In genomic region chr2:232543928-232544631, GRCh38 we compare ENCODE assay signal across 17 cellular contexts. TPM values are rescaled to one million over a fixed set of nuclear protein-coding genes. Genes with fewer than 3 reads are reported as not detected.
A peak's percentile ranks its signal among the peaks of the same experiment; 100 is the strongest.
DNase-seq lines count a peak whose midpoint lies in the region; ATAC-seq, FAIRE-seq and TF ChIP-seq lines count a peak whose summit lies in the region.
"Had no signal": no experiment of that assay in that cellular context is flagged by ENCODE, and none has a peak within 500 bp of the region (broad histone marks: within the 10 kb centered on the region; RNA-seq: fewer than 3 reads in every experiment).

No MANE protein-coding gene starts in this region.

- peaks cover 27% of the 10 kb centered on the region for H3K9me3 Mint-ChIP-seq in nephron progenitor cell
- H3K9me3 Mint-ChIP-seq in stimulated activated memory B cell treated with anti-CD40 and anti-IgM and Interleukin-4, amounts not matched to agents 10 μg/mL and 1 μg/mL and 100 μg/mL, for 72 hours = no peaks in the 10 kb centered on the region

- TF ChIP-seq CTCF in heart right ventricle (IDR thresholded peaks at IDR 0.05) (no peak), K562 (IDR thresholded peaks at IDR 0.05 in 2 of 3, conservative IDR thresholded peaks at IDR 0.05 in 1 of 3; ENCODE audit: insufficient read depth in 2 of 3, low read depth in 1 of 3, low read length in 3 of 3) (no peak), nephron progenitor cell (IDR thresholded peaks at IDR 0.05) (no peak)

- CTCF ChIA-PET in K562 (lab: Yijun Ruan, JAX; ENCODE audit: low intra/inter-chr PET ratio) = no interaction called here

- no peak overlapping the region for H2AFZ ChIP-seq in K562 (ENCODE audit: low read depth, low read length)

- in situ Hi-C loops in K562 (cut with MboI) = no loop called here

- ATAC-seq in right cardiac atrium (no peak), heart right ventricle (no peak), K562 (peak; percentile 7; the same call in 1 of the 3 replicates), GM18867 (IDR thresholded peaks at IDR 0.05; ENCODE audit: unreplicated experiment) (no peak)
- no peak for ATAC-seq in stimulated activated memory B cell treated with anti-CD40 and anti-IgM and Interleukin-4, amounts not matched to agents 10 μg/mL and 1 μg/mL and 100 μg/mL, for 72 hours
- ATAC-seq: HCT116 had no signal

- no TSS peak for BruUV-seq in K562 (replicated peaks; lab: Mats Ljungman, UMichigan)

- no peaks in the 10 kb centered on the region for H3K9me1 ChIP-seq in K562 (ENCODE audit: control insufficient read depth, insufficient read depth, low read length)

- no peak overlapping the region for H3K4me2 ChIP-seq in K562 (ENCODE audit: insufficient read depth, low read length)

- no peaks in the 10 kb centered on the region for H3K27me3 Mint-ChIP-seq in nephron progenitor cell (ENCODE audit: low read depth, poor library complexity)
- H3K27me3 Mint-ChIP-seq in stimulated activated memory B cell treated with anti-CD40 and anti-IgM and Interleukin-4, amounts not matched to agents 10 μg/mL and 1 μg/mL and 100 μg/mL, for 72 hours = peaks cover 5% of the 10 kb centered on the region

- H3K9me3 ChIP-seq in right cardiac atrium (ENCODE audit: control insufficient read depth, low read length) (no peaks in the 10 kb centered on the region), heart right ventricle (peaks cover 0 to 12% (median 5%) of the 10 kb centered on the region in 11 donors), K562 (replicated peaks; ENCODE audit: control insufficient read depth, insufficient read depth, low read depth, low read length) (no peaks in the 10 kb centered on the region)

- H3K4me3 ChIP-seq in right cardiac atrium (ENCODE audit: low read length) (no peak overlapping the region), heart right ventricle (no peak overlapping the region), K562 (no peak overlapping the region)
- H3K4me3 ChIP-seq: MG63 had no signal

- no peaks in the 10 kb centered on the region for H4K20me1 ChIP-seq in K562 (replicated peaks; ENCODE audit: control insufficient read depth, insufficient read depth, low read length)

- TF ChIP-seq POLR2A in K562 (conservative IDR thresholded peaks at IDR 0.05) = no peak

- no peak overlapping the region; a peak in 2 of 4 replicates for H3K9ac ChIP-seq in K562 (ENCODE audit: insufficient read depth in 1 of 2, low read depth in 2 of 2, low read length in 2 of 2)

- DNase-seq in right cardiac atrium = peak in 2 of 3 donors; percentile 16 to 54
- DNase-seq in heart right ventricle = no peak
- no peak for DNase-seq in K562 (ENCODE audit: extremely low read depth in 1 of 4, low spot score in 3 of 4)
- DNase-seq in nephron progenitor cell = no peak
- DNase-seq in foreskin melanocyte = no peak
- DNase-seq: AML-193, KG1, MG63, NCI-H1092 treated with DMSO at 0.1 percent for 48 hours, NCI-H1694, NCI-H446, NCI-H748 treated with DMSO at 0.1 percent for 48 hours, SHP77 had no signal

- H3K27me3 ChIP-seq in right cardiac atrium (ENCODE audit: control insufficient read depth, insufficient read depth) (no peaks in the 10 kb centered on the region), heart right ventricle (peaks cover 0 to 10% (median 0%) of the 10 kb centered on the region in 7 donors), K562 (ENCODE audit: control insufficient read depth in 2 of 2, insufficient read depth in 2 of 2, low read length in 2 of 2) (no peaks in the 10 kb centered on the region)
- H3K27me3 ChIP-seq: MG63 had no signal

- peaks cover 52% of the 10 kb centered on the region for H3K36me3 Mint-ChIP-seq in nephron progenitor cell (ENCODE audit: low read depth)
- H3K36me3 Mint-ChIP-seq in stimulated activated memory B cell treated with anti-CD40 and anti-IgM and Interleukin-4, amounts not matched to agents 10 μg/mL and 1 μg/mL and 100 μg/mL, for 72 hours = peaks cover 27% of the 10 kb centered on the region

- H3K36me3 ChIP-seq in heart right ventricle (peaks cover 0 to 13% (median 0%) of the 10 kb centered on the region in 9 donors), K562 (ENCODE audit: control insufficient read depth, insufficient read depth, low read length) (peaks cover 15% of the 10 kb centered on the region; the same call in 2 of the 3 replicates)

- H3K27ac Mint-ChIP-seq in nephron progenitor cell = peak overlapping the region; percentile 64
- no peak overlapping the region for H3K27ac Mint-ChIP-seq in stimulated activated memory B cell treated with anti-CD40 and anti-IgM and Interleukin-4, amounts not matched to agents 10 μg/mL and 1 μg/mL and 100 μg/mL, for 72 hours

- H3K27ac ChIP-seq in right cardiac atrium (ENCODE audit: low read length) = no peak overlapping the region
- H3K27ac ChIP-seq in heart right ventricle = no peak overlapping the region
- no peak overlapping the region for H3K27ac ChIP-seq in K562 (ENCODE audit: extremely low read depth, low read depth, low read length)

- no peak for TF ChIP-seq EP300 in K562 (IDR thresholded peaks at IDR 0.05; ENCODE audit: low read length)

- peaks cover 10% of the 10 kb centered on the region; the same call in 1 of the 3 replicates for H3K79me2 ChIP-seq in K562 (ENCODE audit: control insufficient read depth, insufficient read depth, low read length)

- POLR2A ChIA-PET in K562 (lab: Yijun Ruan, JAX) = interaction anchor here (0.6 kb wide), 1 partner anchor 330 kb away, joined by 4 read pairs; no protein-coding TSS in a partner anchor

- no peak for TF ChIP-seq RAD21 in K562 (CRISPR knock-in tag; conservative IDR thresholded peaks at IDR 0.05 in 1 of 2, IDR thresholded peaks at IDR 0.05 in 1 of 2)

- 91% methylated on average over 19 of the region's 19 CpGs for WGBS in right cardiac atrium
- 92 to 94% methylated on average over 19 of the region's 19 CpGs for WGBS in heart right ventricle, 2 donors
- 78% methylated on average over 16 of the region's 19 CpGs for WGBS in K562 (ENCODE audit: insufficient coverage, low coverage, missing lambda C conversion rate)

- peaks cover 35% of the 10 kb centered on the region for H3K4me1 Mint-ChIP-seq in nephron progenitor cell
- peaks cover 44% of the 10 kb centered on the region for H3K4me1 Mint-ChIP-seq in stimulated activated memory B cell treated with anti-CD40 and anti-IgM and Interleukin-4, amounts not matched to agents 10 μg/mL and 1 μg/mL and 100 μg/mL, for 72 hours

- no peak overlapping the region for H3K4me3 Mint-ChIP-seq in nephron progenitor cell
- no peak overlapping the region for H3K4me3 Mint-ChIP-seq in stimulated activated memory B cell treated with anti-CD40 and anti-IgM and Interleukin-4, amounts not matched to agents 10 μg/mL and 1 μg/mL and 100 μg/mL, for 72 hours

- H3K4me1 ChIP-seq in right cardiac atrium (ENCODE audit: control insufficient read depth, insufficient read depth, low read length) = no peaks in the 10 kb centered on the region
- peaks cover 0 to 31% (median 0%) of the 10 kb centered on the region in 9 donors for H3K4me1 ChIP-seq in heart right ventricle
- H3K4me1 ChIP-seq in K562 (replicated peaks in 1 of 2; ENCODE audit: control insufficient read depth in 2 of 2, insufficient read depth in 2 of 2, low read length in 2 of 2) = peaks cover 0 to 38% of the 10 kb centered on the region in 2 experiments; a peak in 3 of 5 replicates

- no peak for FAIRE-seq in K562 (lab: Jason Lieb, UNC)
- FAIRE-seq: GM12891 had no signal

- intact Hi-C loops in right cardiac atrium (cut with DNase I) = no loop called here
- intact Hi-C loops in heart right ventricle (cut with DNase I) = no loop called here
- intact Hi-C loops in K562 (cut with micrococcal nuclease) = no loop called here

RNA-seq across cellular contexts. Expression of gene CHRNG, which starts 4.6 kb away (rescaled TPM):
- not detected for total RNA-seq in right cardiac atrium
- not detected for polyA plus RNA-seq in right cardiac atrium
- total RNA-seq in heart right ventricle = not detected
- polyA plus RNA-seq in heart right ventricle = not detected
- not detected in 2 replicates for total RNA-seq in K562 (2011; cell fraction: chromatin; rRNA removed; ENCODE audit: low replicate concordance)
- total RNA-seq in K562 (2011; cell fraction: nucleolus; rRNA removed) = not detected in 2 replicates
- total RNA-seq in K562 (2011; cell fraction: nucleoplasm; rRNA removed) = not detected in 2 replicates
- total RNA-seq in K562 (2014; rRNA removed) = not detected in 2 replicates
- not detected in 2 replicates for total RNA-seq in K562 (2014; rRNA removed; fragmentation: Illumina TruSeq; extraction: Trizol)
- total RNA-seq in K562 (2015; rRNA removed; fragmentation: Illumina TruSeq; extraction: Trizol) = not detected in 2 replicates
- total RNA-seq in K562 (2021) = not detected in 2 replicates
- polyA plus RNA-seq in K562 (2011; rRNA removed) = not detected in 2 replicates
- not detected in 2 replicates for polyA plus RNA-seq in K562 (2011; cell fraction: cytosol; rRNA removed)
- not detected in 2 replicates for polyA plus RNA-seq in K562 (2011; cell fraction: nucleus; rRNA removed)
- polyA plus RNA-seq in K562 (2012) = 0.07 TPM in 1 of 2 replicates, not detected in the other
- polyA plus RNA-seq in K562 (2014; fragmentation: Illumina TruSeq; extraction: Trizol) = not detected in 2 replicates
- polyA plus RNA-seq in K562 (2014; fragmentation: Nextera tagmentation; extraction: Ambion mirVana) = not detected
- polyA plus RNA-seq in K562 (2014; rRNA removed) = not detected in 2 replicates
- not detected in 2 replicates for polyA minus RNA-seq in K562 (2011; rRNA and poly(A)+ RNA removed)
- not detected in 2 replicates for polyA minus RNA-seq in K562 (2011; cell fraction: cytosol; rRNA and poly(A)+ RNA removed)
- polyA minus RNA-seq in K562 (2011; cell fraction: nucleus; rRNA and poly(A)+ RNA removed) = not detected in 2 replicates

RNA-seq across cellular contexts. Expression of gene TIGD1, which starts 6.3 kb away (rescaled TPM):
- total RNA-seq in right cardiac atrium (1 to 10 TPM; 2.6 to 3.3 (median 3.2) TPM), heart right ventricle (1 to 10 TPM; 1.4 to 2.6 (median 2.0) TPM), K562 (2014; rRNA removed) (5.4 and 6.4 TPM in 2 replicates), K562 (2014; rRNA removed; fragmentation: Illumina TruSeq; extraction: Trizol) (7.7 and 8.9 TPM in 2 replicates), K562 (2015; rRNA removed; fragmentation: Illumina TruSeq; extraction: Trizol) (6.3 and 6.4 TPM in 2 replicates), K562 (2021) (7.0 and 7.1 TPM in 2 replicates)
- polyA plus RNA-seq in right cardiac atrium (1.9 TPM), heart right ventricle (1 to 10 TPM; 1.6 to 6.9 TPM), K562 (2011; rRNA removed) (9.8 TPM in 2 replicates), K562 (2014; fragmentation: Illumina TruSeq; extraction: Trizol) (6.6 and 7.0 TPM in 2 replicates), K562 (2014; fragmentation: Nextera tagmentation; extraction: Ambion mirVana) (1 to 10 TPM; 2.0 to 5.4 TPM), K562 (2014; rRNA removed) (9.0 and 10.1 TPM in 2 replicates)
- 21.5 and 44.0 TPM in 2 replicates for total RNA-seq in K562 (2011; cell fraction: chromatin; rRNA removed; ENCODE audit: low replicate concordance)
- total RNA-seq in K562 (2011; cell fraction: nucleolus; rRNA removed) = 17.1 and 20.8 TPM in 2 replicates
- total RNA-seq in K562 (2011; cell fraction: nucleoplasm; rRNA removed) = 17.3 and 24.3 TPM in 2 replicates
- polyA plus RNA-seq in K562 (2011; cell fraction: cytosol; rRNA removed) = 3.9 and 7.2 TPM in 2 replicates
- polyA plus RNA-seq in K562 (2011; cell fraction: nucleus; rRNA removed) = 22.4 and 25.0 TPM in 2 replicates
- polyA plus RNA-seq in K562 (2012) = 3.9 and 7.4 TPM in 2 replicates
- 10.9 and 13.6 TPM in 2 replicates for polyA minus RNA-seq in K562 (2011; rRNA and poly(A)+ RNA removed)
- polyA minus RNA-seq in K562 (2011; cell fraction: cytosol; rRNA and poly(A)+ RNA removed) = 3.1 and 3.2 TPM in 2 replicates
- 16.4 and 27.3 TPM in 2 replicates for polyA minus RNA-seq in K562 (2011; cell fraction: nucleus; rRNA and poly(A)+ RNA removed)

RNA-seq across cellular contexts. Expression of gene EIF4E2, which starts 6.4 kb away (rescaled TPM):
- 10 to 100 TPM; 32.1 to 49.4 (median 45.9) TPM for total RNA-seq in right cardiac atrium
- polyA plus RNA-seq in right cardiac atrium = 32.3 TPM
- total RNA-seq in heart right ventricle = 10 to 100 TPM; 30.3 to 58.1 (median 37.7) TPM
- polyA plus RNA-seq in heart right ventricle = 10 to 100 TPM; 42.5 to 55.6 TPM
- total RNA-seq in K562 (2011; cell fraction: chromatin; rRNA removed; ENCODE audit: low replicate concordance) = 27.4 and 63.2 TPM in 2 replicates
- total RNA-seq in K562 (2011; cell fraction: nucleolus; rRNA removed) = 23.7 and 30.0 TPM in 2 replicates
- 38.7 and 47.6 TPM in 2 replicates for total RNA-seq in K562 (2011; cell fraction: nucleoplasm; rRNA removed)
- 63.5 and 82.7 TPM in 2 replicates for total RNA-seq in K562 (2014; rRNA removed)
- 81.0 and 96.4 TPM in 2 replicates for total RNA-seq in K562 (2014; rRNA removed; fragmentation: Illumina TruSeq; extraction: Trizol)
- total RNA-seq in K562 (2015; rRNA removed; fragmentation: Illumina TruSeq; extraction: Trizol) = 89.7 and 104 TPM in 2 replicates
- 51.3 and 53.9 TPM in 2 replicates for total RNA-seq in K562 (2021)
- 17.8 and 33.9 TPM in 2 replicates for polyA plus RNA-seq in K562 (2011; rRNA removed)
- polyA plus RNA-seq in K562 (2011; cell fraction: cytosol; rRNA removed) = 23.0 and 25.1 TPM in 2 replicates
- 35.6 and 40.4 TPM in 2 replicates for polyA plus RNA-seq in K562 (2011; cell fraction: nucleus; rRNA removed)
- 41.0 and 76.0 TPM in 2 replicates for polyA plus RNA-seq in K562 (2012)
- polyA plus RNA-seq in K562 (2014; fragmentation: Illumina TruSeq; extraction: Trizol) = 85.4 and 89.1 TPM in 2 replicates
- 100 to 1,000 TPM in 1 of 2 experiments, 10 to 100 TPM in 1; 77.5 to 169 TPM for polyA plus RNA-seq in K562 (2014; fragmentation: Nextera tagmentation; extraction: Ambion mirVana)
- 49.3 and 54.4 TPM in 2 replicates for polyA plus RNA-seq in K562 (2014; rRNA removed)
- polyA minus RNA-seq in K562 (2011; rRNA and poly(A)+ RNA removed) = 19.9 and 20.6 TPM in 2 replicates
- polyA minus RNA-seq in K562 (2011; cell fraction: cytosol; rRNA and poly(A)+ RNA removed) = 8.9 and 12.3 TPM in 2 replicates
- polyA minus RNA-seq in K562 (2011; cell fraction: nucleus; rRNA and poly(A)+ RNA removed) = 11.4 and 28.1 TPM in 2 replicates

RNA-seq across cellular contexts. Expression of gene CHRND, which starts 18.1 kb away (rescaled TPM):
- total RNA-seq in right cardiac atrium = under 1 TPM in 1 of 4 donors, not detected in 3; 0.53 TPM
- 0.09 TPM for polyA plus RNA-seq in right cardiac atrium
- total RNA-seq in heart right ventricle = under 1 TPM in 3 of 10 donors, not detected in 7; 0.12 to 0.57 (median 0.21) TPM
- polyA plus RNA-seq in heart right ventricle = under 1 TPM in 1 of 2 donors, not detected in 1; 0.03 TPM
- total RNA-seq in K562 (2011; cell fraction: chromatin; rRNA removed; ENCODE audit: low replicate concordance) = not detected in 2 replicates
- total RNA-seq in K562 (2011; cell fraction: nucleolus; rRNA removed) = not detected in 2 replicates
- not detected in 2 replicates for total RNA-seq in K562 (2011; cell fraction: nucleoplasm; rRNA removed)
- total RNA-seq in K562 (2014; rRNA removed) = not detected in 2 replicates
- total RNA-seq in K562 (2014; rRNA removed; fragmentation: Illumina TruSeq; extraction: Trizol) = not detected in 2 replicates
- not detected in 2 replicates for total RNA-seq in K562 (2015; rRNA removed; fragmentation: Illumina TruSeq; extraction: Trizol)
- not detected in 2 replicates for total RNA-seq in K562 (2021)
- not detected in 2 replicates for polyA plus RNA-seq in K562 (2011; rRNA removed)
- not detected in 2 replicates for polyA plus RNA-seq in K562 (2011; cell fraction: cytosol; rRNA removed)
- polyA plus RNA-seq in K562 (2011; cell fraction: nucleus; rRNA removed) = not detected in 2 replicates
- polyA plus RNA-seq in K562 (2012) = not detected in 2 replicates
- not detected in 2 replicates for polyA plus RNA-seq in K562 (2014; fragmentation: Illumina TruSeq; extraction: Trizol)
- polyA plus RNA-seq in K562 (2014; fragmentation: Nextera tagmentation; extraction: Ambion mirVana) = not detected
- polyA plus RNA-seq in K562 (2014; rRNA removed) = not detected in 2 replicates
- not detected in 2 replicates for polyA minus RNA-seq in K562 (2011; rRNA and poly(A)+ RNA removed)
- not detected in 2 replicates for polyA minus RNA-seq in K562 (2011; cell fraction: cytosol; rRNA and poly(A)+ RNA removed)
- polyA minus RNA-seq in K562 (2011; cell fraction: nucleus; rRNA and poly(A)+ RNA removed) = not detected in 2 replicates

RNA-seq across cellular contexts. Expression of gene PRSS56, which starts 23.9 kb away (rescaled TPM):
- total RNA-seq in right cardiac atrium (under 1 TPM in 1 of 4 donors, not detected in 3; 0.11 TPM), heart right ventricle (under 1 TPM in 3 of 10 donors, not detected in 7; 0.12 to 0.35 (median 0.23) TPM), K562 (2014; rRNA removed) (not detected in 2 replicates), K562 (2014; rRNA removed; fragmentation: Illumina TruSeq; extraction: Trizol) (not detected in 2 replicates), K562 (2015; rRNA removed; fragmentation: Illumina TruSeq; extraction: Trizol) (not detected in 2 replicates), K562 (2021) (not detected in 2 replicates)
- polyA plus RNA-seq in right cardiac atrium (0.05 TPM), heart right ventricle (under 1 TPM in 1 of 2 donors, not detected in 1; 0.15 TPM), K562 (2011; rRNA removed) (not detected in 2 replicates), K562 (2014; fragmentation: Illumina TruSeq; extraction: Trizol) (not detected in 2 replicates), K562 (2014; fragmentation: Nextera tagmentation; extraction: Ambion mirVana) (not detected), K562 (2014; rRNA removed) (not detected in 2 replicates)
- not detected in 2 replicates for total RNA-seq in K562 (2011; cell fraction: chromatin; rRNA removed; ENCODE audit: low replicate concordance)
- total RNA-seq in K562 (2011; cell fraction: nucleolus; rRNA removed) = not detected in 2 replicates
- total RNA-seq in K562 (2011; cell fraction: nucleoplasm; rRNA removed) = not detected in 2 replicates
- not detected in 2 replicates for polyA plus RNA-seq in K562 (2011; cell fraction: cytosol; rRNA removed)
- polyA plus RNA-seq in K562 (2011; cell fraction: nucleus; rRNA removed) = not detected in 2 replicates
- not detected in 2 replicates for polyA plus RNA-seq in K562 (2012)
- polyA minus RNA-seq in K562 (2011; rRNA and poly(A)+ RNA removed) = not detected in 2 replicates
- polyA minus RNA-seq in K562 (2011; cell fraction: cytosol; rRNA and poly(A)+ RNA removed) = not detected in 2 replicates
- not detected in 2 replicates for polyA minus RNA-seq in K562 (2011; cell fraction: nucleus; rRNA and poly(A)+ RNA removed)

Comparison
In these comparisons a context has a peak if more than half of its experiments do, and no peak if none do; other contexts are left out.
1. DNase-seq: peak in right cardiac atrium (2 of 3); none in heart right ventricle (0 of 2), K562 (0 of 4), nephron progenitor cell (single experiment) and foreskin melanocyte (single experiment).